Comparison of ENCODE assay signal across 8 cellular contexts in the genomic region with DNA sequence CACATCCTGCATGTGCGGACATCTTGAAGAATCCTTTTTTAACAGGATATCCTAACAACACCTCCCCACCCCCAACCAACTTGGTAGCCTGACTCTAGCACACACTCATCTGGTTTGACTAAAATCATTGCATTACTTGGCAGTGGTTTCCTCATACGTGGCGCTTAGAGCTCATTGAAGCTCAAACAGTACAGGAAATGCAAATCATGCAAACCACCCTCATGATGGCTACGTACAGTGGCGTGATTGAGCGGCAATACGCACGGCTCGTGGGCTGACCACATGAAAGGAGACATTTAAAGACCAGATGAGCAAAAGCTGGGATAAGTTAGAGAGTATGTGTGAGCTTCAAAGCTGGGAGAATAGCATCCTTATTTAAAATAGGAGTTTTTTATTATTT.
DNase-seq lines count a peak whose midpoint lies in the region; ATAC-seq and TF ChIP-seq lines count a peak whose summit lies in the region.

No MANE protein-coding gene starts in this region.

- no peak overlapping the region for H3K4me2 ChIP-seq in GM23338

- H2AFZ ChIP-seq in GM23338, result no peak overlapping the region

- no peaks in the 10 kb centered on the region; the same call in 2 of the 3 replicates for H3K9me3 Mint-ChIP-seq in GM23338

- H3K4me3 ChIP-seq in fibroblast of mammary gland (ENCODE audit: control insufficient read depth, low read depth, low read length), result no peak overlapping the region
- no peak overlapping the region for H3K4me3 ChIP-seq in heart right ventricle
- H3K4me3 ChIP-seq in GM23338, result no peak overlapping the region

- intact Hi-C loops in heart right ventricle (cut with DNase I), result no loop called here

- WGBS in heart right ventricle, 2 donors, result 92 to 94% methylated on average over 9 of the region's 9 CpGs

- H3K27ac ChIP-seq in heart right ventricle, result no peak overlapping the region
- no peak overlapping the region for H3K27ac ChIP-seq in GM23338 (ENCODE audit: low read depth)

- ATAC-seq in GM19023 (IDR thresholded peaks at IDR 0.05; ENCODE audit: unreplicated experiment), result peak; percentile 99
- peak; percentile 96 for ATAC-seq in HG03095 (IDR thresholded peaks at IDR 0.05; ENCODE audit: unreplicated experiment)
- no peak for ATAC-seq in heart right ventricle
- no peak for ATAC-seq in GM23338

- no peaks in the 10 kb centered on the region for H3K27me3 Mint-ChIP-seq in GM23338 (ENCODE audit: insufficient read depth, low read depth, poor library complexity)

- H3F3A ChIP-seq in GM23338 (replicated peaks; ENCODE audit: low read depth), result no peaks in the 10 kb centered on the region

- H3K4me1 ChIP-seq in heart right ventricle (peaks cover 0 to 7% (median 0%) of the 10 kb centered on the region in 9 donors), GM23338 (ENCODE audit: insufficient read depth) (no peaks in the 10 kb centered on the region)

- H4K20me1 ChIP-seq in GM23338 (replicated peaks; ENCODE audit: insufficient read depth), result no peaks in the 10 kb centered on the region

- H3K36me3 Mint-ChIP-seq in GM23338 (ENCODE audit: low read depth), result no peaks in the 10 kb centered on the region

- peak; percentile 56 for DNase-seq in activated CD4-positive, alpha-beta T cell treated with anti-CD3 and anti-CD28 coated beads, Interleukin-2, amount 50 U/mL, for 1 hour
- DNase-seq in fibroblast of mammary gland (ENCODE audit: low read depth) (peak; percentile 95), SIG-M5 (lab: John Stamatoyannopoulos, UW) (no peak), heart right ventricle (no peak), GM23338 (ENCODE audit: low spot score) (no peak)
- peak in 5 of 6 experiments; percentile 26 to 71 (median 69) for DNase-seq in stimulated activated naive CD4-positive, alpha-beta T cell (lab: John Stamatoyannopoulos, UW)

- H3K9me2 ChIP-seq in GM23338 (ENCODE audit: insufficient read depth), result no peaks in the 10 kb centered on the region

- TF ChIP-seq CTCF in fibroblast of mammary gland (conservative IDR thresholded peaks at IDR 0.05; ENCODE audit: control insufficient read depth, insufficient read depth, low read depth, low read length) (no peak), heart right ventricle (IDR thresholded peaks at IDR 0.05) (no peak), GM23338 (conservative IDR thresholded peaks at IDR 0.05; ENCODE audit: low read depth in 2 of 2) (no peak)

- H3K4me3 Mint-ChIP-seq in GM23338, result no peak overlapping the region

- H3K36me3 ChIP-seq in heart right ventricle (peaks cover 0 to 3% (median 0%) of the 10 kb centered on the region in 9 donors), GM23338 (ENCODE audit: insufficient read depth) (no peaks in the 10 kb centered on the region)

- H3K27ac Mint-ChIP-seq in GM23338, result no peak overlapping the region

- H3K27me3 ChIP-seq in heart right ventricle, result no peaks in the 10 kb centered on the region
- no peaks in the 10 kb centered on the region for H3K27me3 ChIP-seq in GM23338 (ENCODE audit: insufficient read depth)

- no peaks in the 10 kb centered on the region for H3K4me1 Mint-ChIP-seq in GM23338

- no peaks in the 10 kb centered on the region for H3K79me2 ChIP-seq in GM23338 (replicated peaks; ENCODE audit: insufficient read depth)

- H3K9me3 ChIP-seq in heart right ventricle, result no peaks in the 10 kb centered on the region

TF ChIP-seq in GM23338, 12 proteins besides CTCF, POLR2A, EP300 and RAD21:
- TF ChIP-seq ZNF114 (CRISPR knock-in tag; IDR thresholded peaks at IDR 0.05), result no peak
- TF ChIP-seq, protein P1, sequence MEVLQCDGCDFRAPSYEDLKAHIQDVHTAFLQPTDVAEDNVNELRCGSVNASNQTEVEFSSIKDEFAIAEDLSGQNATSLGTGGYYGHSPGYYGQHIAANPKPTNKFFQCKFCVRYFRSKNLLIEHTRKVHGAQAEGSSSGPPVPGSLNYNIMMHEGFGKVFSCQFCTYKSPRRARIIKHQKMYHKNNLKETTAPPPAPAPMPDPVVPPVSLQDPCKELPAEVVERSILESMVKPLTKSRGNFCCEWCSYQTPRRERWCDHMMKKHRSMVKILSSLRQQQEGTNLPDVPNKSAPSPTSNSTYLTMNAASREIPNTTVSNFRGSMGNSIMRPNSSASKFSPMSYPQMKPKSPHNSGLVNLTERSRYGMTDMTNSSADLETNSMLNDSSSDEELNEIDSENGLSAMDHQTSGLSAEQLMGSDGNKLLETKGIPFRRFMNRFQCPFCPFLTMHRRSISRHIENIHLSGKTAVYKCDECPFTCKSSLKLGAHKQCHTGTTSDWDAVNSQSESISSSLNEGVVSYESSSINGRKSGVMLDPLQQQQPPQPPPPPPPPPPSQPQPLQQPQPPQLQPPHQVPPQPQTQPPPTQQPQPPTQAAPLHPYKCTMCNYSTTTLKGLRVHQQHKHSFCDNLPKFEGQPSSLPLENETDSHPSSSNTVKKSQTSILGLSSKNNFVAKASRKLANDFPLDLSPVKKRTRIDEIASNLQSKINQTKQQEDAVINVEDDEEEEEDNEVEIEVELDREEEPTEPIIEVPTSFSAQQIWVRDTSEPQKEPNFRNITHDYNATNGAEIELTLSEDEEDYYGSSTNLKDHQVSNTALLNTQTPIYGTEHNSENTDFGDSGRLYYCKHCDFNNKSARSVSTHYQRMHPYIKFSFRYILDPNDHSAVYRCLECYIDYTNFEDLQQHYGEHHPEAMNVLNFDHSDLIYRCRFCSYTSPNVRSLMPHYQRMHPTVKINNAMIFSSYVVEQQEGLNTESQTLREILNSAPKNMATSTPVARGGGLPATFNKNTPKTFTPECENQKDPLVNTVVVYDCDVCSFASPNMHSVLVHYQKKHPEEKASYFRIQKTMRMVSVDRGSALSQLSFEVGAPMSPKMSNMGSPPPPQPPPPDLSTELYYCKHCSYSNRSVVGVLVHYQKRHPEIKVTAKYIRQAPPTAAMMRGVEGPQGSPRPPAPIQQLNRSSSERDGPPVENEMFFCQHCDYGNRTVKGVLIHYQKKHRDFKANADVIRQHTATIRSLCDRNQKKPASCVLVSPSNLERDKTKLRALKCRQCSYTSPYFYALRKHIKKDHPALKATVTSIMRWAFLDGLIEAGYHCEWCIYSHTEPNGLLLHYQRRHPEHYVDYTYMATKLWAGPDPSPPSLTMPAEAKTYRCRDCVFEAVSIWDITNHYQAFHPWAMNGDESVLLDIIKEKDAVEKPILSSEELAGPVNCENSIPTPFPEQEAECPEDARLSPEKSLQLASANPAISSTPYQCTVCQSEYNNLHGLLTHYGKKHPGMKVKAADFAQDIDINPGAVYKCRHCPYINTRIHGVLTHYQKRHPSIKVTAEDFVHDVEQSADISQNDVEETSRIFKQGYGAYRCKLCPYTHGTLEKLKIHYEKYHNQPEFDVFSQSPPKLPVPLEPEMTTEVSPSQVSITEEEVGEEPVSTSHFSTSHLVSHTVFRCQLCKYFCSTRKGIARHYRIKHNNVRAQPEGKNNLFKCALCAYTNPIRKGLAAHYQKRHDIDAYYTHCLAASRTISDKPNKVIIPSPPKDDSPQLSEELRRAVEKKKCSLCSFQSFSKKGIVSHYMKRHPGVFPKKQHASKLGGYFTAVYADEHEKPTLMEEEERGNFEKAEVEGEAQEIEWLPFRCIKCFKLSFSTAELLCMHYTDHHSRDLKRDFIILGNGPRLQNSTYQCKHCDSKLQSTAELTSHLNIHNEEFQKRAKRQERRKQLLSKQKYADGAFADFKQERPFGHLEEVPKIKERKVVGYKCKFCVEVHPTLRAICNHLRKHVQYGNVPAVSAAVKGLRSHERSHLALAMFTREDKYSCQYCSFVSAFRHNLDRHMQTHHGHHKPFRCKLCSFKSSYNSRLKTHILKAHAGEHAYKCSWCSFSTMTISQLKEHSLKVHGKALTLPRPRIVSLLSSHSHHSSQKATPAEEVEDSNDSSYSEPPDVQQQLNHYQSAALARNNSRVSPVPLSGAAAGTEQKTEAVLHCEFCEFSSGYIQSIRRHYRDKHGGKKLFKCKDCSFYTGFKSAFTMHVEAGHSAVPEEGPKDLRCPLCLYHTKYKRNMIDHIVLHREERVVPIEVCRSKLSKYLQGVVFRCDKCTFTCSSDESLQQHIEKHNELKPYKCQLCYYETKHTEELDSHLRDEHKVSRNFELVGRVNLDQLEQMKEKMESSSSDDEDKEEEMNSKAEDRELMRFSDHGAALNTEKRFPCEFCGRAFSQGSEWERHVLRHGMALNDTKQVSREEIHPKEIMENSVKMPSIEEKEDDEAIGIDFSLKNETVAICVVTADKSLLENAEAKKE (CRISPR knock-in tag; IDR thresholded peaks at IDR 0.05), result no peak

Comparison
In these comparisons a context has a peak if more than half of its experiments do, and no peak if none do; other contexts are left out.
1. ATAC-seq: peak in GM19023 (single experiment) and HG03095 (single experiment); none in heart right ventricle (0 of 8) and GM23338 (single experiment).
2. DNase-seq: peak in activated CD4-positive, alpha-beta T cell treated with anti-CD3 and anti-CD28 coated beads, Interleukin-2, amount 50 U/mL, for 1 hour (single experiment), fibroblast of mammary gland (single experiment) and stimulated activated naive CD4-positive, alpha-beta T cell (5 of 6); none in SIG-M5 (single experiment), heart right ventricle (0 of 2) and GM23338 (single experiment).